8 cellular contexts compared by ENCODE assay signal in the genomic region with DNA sequence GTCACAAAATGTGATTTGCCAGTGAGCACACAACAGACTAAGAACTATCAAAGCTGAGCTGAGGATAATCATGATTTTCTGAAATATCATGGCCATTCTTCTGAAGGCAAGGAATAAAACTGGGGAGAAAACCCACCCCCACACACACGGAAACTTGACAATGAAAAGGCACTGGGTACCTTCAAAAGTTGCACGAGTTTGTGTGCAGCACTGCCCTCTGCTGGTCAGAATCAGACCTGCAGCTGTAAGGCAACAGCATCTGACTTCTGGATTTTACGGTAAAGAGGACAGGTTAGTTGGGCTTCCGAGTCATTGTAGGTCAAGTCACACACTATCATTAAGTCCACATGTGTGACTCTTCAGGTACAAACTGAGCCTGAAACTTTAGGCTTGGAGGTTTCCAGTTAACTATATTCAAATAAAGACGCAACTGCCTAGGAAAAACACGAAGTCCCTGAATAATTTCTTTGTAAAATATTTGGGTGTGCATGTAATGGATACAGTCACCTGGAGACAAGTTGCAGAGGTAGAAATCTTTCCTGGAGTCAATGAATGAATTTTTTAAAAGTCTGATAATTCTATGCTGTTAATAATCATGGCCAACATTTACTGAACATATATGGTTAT.
A peak's percentile ranks its signal among the peaks of the same experiment; 100 is the strongest.
DNase-seq lines count a peak whose midpoint lies in the region; ATAC-seq and TF ChIP-seq lines count a peak whose summit lies in the region.

No MANE protein-coding gene starts in this region.

- no TSS peak for BruUV-seq in HCT116 (replicated peaks; lab: Mats Ljungman, UMichigan)

- peak; percentile 96 for TF ChIP-seq CTCF in CD4-positive, alpha-beta T cell (IDR thresholded peaks at IDR 0.05)
- TF ChIP-seq CTCF in HCT116 (IDR thresholded peaks at IDR 0.05 in 2 of 3, conservative IDR thresholded peaks at IDR 0.05 in 1 of 3; ENCODE audit: borderline replicate concordance in 1 of 3, insufficient read depth in 1 of 3, low read depth in 2 of 3, low read length in 2 of 3) (peak; percentile 75 to 98 (median 95); a peak in 5 of 6 replicates), OCI-LY3 (IDR thresholded peaks at IDR 0.05; ENCODE audit: low read depth, low read length) (peak; percentile 87)

- H3K27me3 ChIP-seq in CD4-positive, alpha-beta T cell (ENCODE audit: control insufficient read depth, insufficient read depth, low read length) = peaks cover 3% of the 10 kb centered on the region
- no peaks in the 10 kb centered on the region for H3K27me3 ChIP-seq in HCT116 (ENCODE audit: insufficient read depth, low read length)
- peaks cover 11% of the 10 kb centered on the region; the same call in 1 of the 2 replicates for H3K27me3 ChIP-seq in OCI-LY3 (ENCODE audit: low read depth, low read length)

- H3K36me3 ChIP-seq in HCT116 (ENCODE audit: control insufficient read depth in 1 of 2, insufficient read depth in 2 of 2, low read length in 2 of 2) (no peaks in the 10 kb centered on the region), OCI-LY3 (replicated peaks; ENCODE audit: low read depth, low read length) (no peaks in the 10 kb centered on the region)

- intact Hi-C loops in CD4-positive, alpha-beta T cell (cut with DNase I, micrococcal nuclease) = loop anchor here (1.0 to 5.0 kb wide), 4 partner anchors 155 to 836 kb away; no protein-coding TSS in a partner anchor
- intact Hi-C loops in HCT116 (cut with micrococcal nuclease) = loop anchor here (1.0 to 10.0 kb wide), 4 partner anchors 155 to 963 kb away; no protein-coding TSS in a partner anchor

- no peak overlapping the region for H3K4me3 Mint-ChIP-seq in CD4-positive, alpha-beta T cell
- H3K4me3 Mint-ChIP-seq in natural killer cell treated with Interleukin-12 subunit alpha and Interleukin-12 subunit beta and Interleukin-15 and Interleukin-18, amount 100 ng/mL, for 72 hours = no peak overlapping the region
- no peak overlapping the region for H3K4me3 Mint-ChIP-seq in stimulated activated naive B cell treated with anti-CD40 and anti-IgM and Interleukin-4, amounts not matched to agents 10 μg/mL and 1 μg/mL and 100 μg/mL, for 72 hours

- H3K4me3 ChIP-seq in HCT116 (replicated peaks in 1 of 2; ENCODE audit: low read depth in 1 of 2, low read length in 2 of 2) = no peak overlapping the region
- H3K4me3 ChIP-seq in OCI-LY3 (ENCODE audit: low read length) = peak overlapping the region; percentile 54

- TF ChIP-seq RAD21 in HCT116 (IDR thresholded peaks at IDR 0.05; ENCODE audit: low read depth) = peak; percentile 89

- POLR2A ChIA-PET in CD4-positive, alpha-beta T cell (lab: Charles Lee) = no interaction called here
- POLR2A ChIA-PET in HCT116 (lab: Charles Lee) = no interaction called here

- no peaks in the 10 kb centered on the region for H3K9me2 ChIP-seq in HCT116 (ENCODE audit: insufficient read depth)

- H3K4me2 ChIP-seq in HCT116 (ENCODE audit: low read length) (peak overlapping the region; percentile 10; the same call in 1 of the 2 replicates), OCI-LY3 (ENCODE audit: low read length) (peak overlapping the region; percentile 88)

- peak overlapping the region; percentile 72 for H2AFZ ChIP-seq in HCT116 (ENCODE audit: low read depth, low read length, poor library complexity, severe bottlenecking)
- H2AFZ ChIP-seq in OCI-LY3 (ENCODE audit: low read depth, low read length) = peak overlapping the region; percentile 68

- H3K9me3 ChIP-seq in CD4-positive, alpha-beta T cell (ENCODE audit: control insufficient read depth, low read length) = no peaks in the 10 kb centered on the region
- no peaks in the 10 kb centered on the region for H3K9me3 ChIP-seq in HCT116 (ENCODE audit: control insufficient read depth in 1 of 2, insufficient read depth in 1 of 2, low read depth in 1 of 2, low read length in 2 of 2)
- H3K9me3 ChIP-seq in OCI-LY3 (ENCODE audit: insufficient read depth, low read length) = no peaks in the 10 kb centered on the region

- CTCF ChIA-PET in CD4-positive, alpha-beta T cell (lab: Charles Lee) = interaction anchor here (0.7 to 1.2 kb wide), 9 partner anchors 11 to 834 kb away, joined by 3 to 8 read pairs (median 4); no protein-coding TSS in a partner anchor
- CTCF ChIA-PET in HCT116 (lab: Charles Lee) = interaction anchor here (0.7 to 2.0 kb wide), 4 partner anchors 21 to 838 kb away, joined by 3 to 9 read pairs (median 3); no protein-coding TSS in a partner anchor

- no peak for TF ChIP-seq POLR2A in HCT116 (IDR thresholded peaks at IDR 0.05; ENCODE audit: borderline replicate concordance, extremely low read depth, insufficient read depth, insufficient read length)

- H3K9me3 Mint-ChIP-seq in CD4-positive, alpha-beta T cell = no peaks in the 10 kb centered on the region
- no peaks in the 10 kb centered on the region for H3K9me3 Mint-ChIP-seq in natural killer cell treated with Interleukin-12 subunit alpha and Interleukin-12 subunit beta and Interleukin-15 and Interleukin-18, amount 100 ng/mL, for 72 hours
- H3K9me3 Mint-ChIP-seq in stimulated activated naive B cell treated with anti-CD40 and anti-IgM and Interleukin-4, amounts not matched to agents 10 μg/mL and 1 μg/mL and 100 μg/mL, for 72 hours = no peaks in the 10 kb centered on the region

- ATAC-seq in CD4-positive, alpha-beta T cell (ENCODE audit: poor library complexity) = peak; percentile 65
- ATAC-seq in HCT116 = peak; percentile 76
- ATAC-seq in natural killer cell treated with Interleukin-12 subunit alpha and Interleukin-12 subunit beta and Interleukin-15 and Interleukin-18, amount 100 ng/mL, for 72 hours = peak; percentile 61 to 65
- peak; percentile 54 for ATAC-seq in stimulated activated naive B cell treated with anti-CD40 and anti-IgM and Interleukin-4, amounts not matched to agents 10 μg/mL and 1 μg/mL and 100 μg/mL, for 72 hours (replicated peaks)
- ATAC-seq in GM18498 (IDR thresholded peaks at IDR 0.05; ENCODE audit: unreplicated experiment) = no peak

- H3K27ac Mint-ChIP-seq in CD4-positive, alpha-beta T cell = no peak overlapping the region
- H3K27ac Mint-ChIP-seq in natural killer cell treated with Interleukin-12 subunit alpha and Interleukin-12 subunit beta and Interleukin-15 and Interleukin-18, amount 100 ng/mL, for 72 hours = no peak overlapping the region
- H3K27ac Mint-ChIP-seq in stimulated activated naive B cell treated with anti-CD40 and anti-IgM and Interleukin-4, amounts not matched to agents 10 μg/mL and 1 μg/mL and 100 μg/mL, for 72 hours = no peak overlapping the region

- no peaks in the 10 kb centered on the region for H3K36me3 Mint-ChIP-seq in CD4-positive, alpha-beta T cell (ENCODE audit: low read depth)
- H3K36me3 Mint-ChIP-seq in natural killer cell treated with Interleukin-12 subunit alpha and Interleukin-12 subunit beta and Interleukin-15 and Interleukin-18, amount 100 ng/mL, for 72 hours = no peaks in the 10 kb centered on the region
- H3K36me3 Mint-ChIP-seq in stimulated activated naive B cell treated with anti-CD40 and anti-IgM and Interleukin-4, amounts not matched to agents 10 μg/mL and 1 μg/mL and 100 μg/mL, for 72 hours = no peaks in the 10 kb centered on the region

- H3K4me1 ChIP-seq in HCT116 (ENCODE audit: control insufficient read depth in 1 of 2, insufficient read depth in 2 of 2, low read length in 2 of 2) = peaks cover 4 to 11% of the 10 kb centered on the region in 2 experiments; a peak in 3 of 4 replicates
- H3K4me1 ChIP-seq in OCI-LY3 (ENCODE audit: low read length) = 0 out of 2 replicates have a peak, but pooled peaks cover 9% of the 10 kb centered on the region

- DNase-seq in CD4-positive, alpha-beta T cell = peak; percentile 58 to 83 (median 75)
- DNase-seq in HCT116 (ENCODE audit: low read depth, low spot score) (peak; percentile 49), activated T-cell treated with anti-CD3 and anti-CD28 coated beads for 48 hours (ENCODE audit: low read depth) (peak; percentile 70), fibroblast of gingiva (ENCODE audit: low read depth) (peak; percentile 34)
- peak; percentile 80 for DNase-seq in natural killer cell treated with Interleukin-12 subunit alpha and Interleukin-12 subunit beta and Interleukin-15 and Interleukin-18, amount 100 ng/mL, for 72 hours (ENCODE audit: low spot score)
- DNase-seq in stimulated activated naive B cell treated with anti-CD40 and anti-IgM and Interleukin-4, amounts not matched to agents 10 μg/mL and 1 μg/mL and 100 μg/mL, for 72 hours = peak; percentile 42

- H4K20me1 ChIP-seq in HCT116 (ENCODE audit: insufficient read depth) = no peaks in the 10 kb centered on the region
- no peaks in the 10 kb centered on the region for H4K20me1 ChIP-seq in OCI-LY3 (ENCODE audit: insufficient read depth, low read length)

- H3K27ac ChIP-seq in CD4-positive, alpha-beta T cell (ENCODE audit: low read depth, low read length) = no peak overlapping the region
- H3K27ac ChIP-seq in HCT116 (ENCODE audit: low read depth, low read length) = no peak overlapping the region
- no peak overlapping the region for H3K27ac ChIP-seq in OCI-LY3 (ENCODE audit: low read length)

- RAD21 ChIA-PET in HCT116 (lab: Charles Lee; ENCODE audit: low non-redundant PET in 1 of 2, low total read pairs in 2 of 2, uncharacterized antibody in 2 of 2, unreplicated experiment in 2 of 2) = no interaction called here

- peaks cover 5% of the 10 kb centered on the region for H3K27me3 Mint-ChIP-seq in CD4-positive, alpha-beta T cell
- peaks cover 5 to 15% of the 10 kb centered on the region in 2 donors for H3K27me3 Mint-ChIP-seq in natural killer cell treated with Interleukin-12 subunit alpha and Interleukin-12 subunit beta and Interleukin-15 and Interleukin-18, amount 100 ng/mL, for 72 hours
- peaks cover 0 to 16% of the 10 kb centered on the region in 2 donors for H3K27me3 Mint-ChIP-seq in stimulated activated naive B cell treated with anti-CD40 and anti-IgM and Interleukin-4, amounts not matched to agents 10 μg/mL and 1 μg/mL and 100 μg/mL, for 72 hours

- no peak overlapping the region for H3K9ac ChIP-seq in HCT116 (ENCODE audit: low read length)
- H3K9ac ChIP-seq in OCI-LY3 (ENCODE audit: low read length) = no peak overlapping the region

- H3K4me1 Mint-ChIP-seq in CD4-positive, alpha-beta T cell (ENCODE audit: low read depth) = peaks cover 4% of the 10 kb centered on the region
- H3K4me1 Mint-ChIP-seq in natural killer cell treated with Interleukin-12 subunit alpha and Interleukin-12 subunit beta and Interleukin-15 and Interleukin-18, amount 100 ng/mL, for 72 hours (ENCODE audit: low read depth in 2 of 2) = no peaks in the 10 kb centered on the region
- no peaks in the 10 kb centered on the region for H3K4me1 Mint-ChIP-seq in stimulated activated naive B cell treated with anti-CD40 and anti-IgM and Interleukin-4, amounts not matched to agents 10 μg/mL and 1 μg/mL and 100 μg/mL, for 72 hours

- H3K79me2 ChIP-seq in HCT116 (ENCODE audit: insufficient read depth, low read length) = no peaks in the 10 kb centered on the region
- no peaks in the 10 kb centered on the region for H3K79me2 ChIP-seq in OCI-LY3 (ENCODE audit: low read length)

TF ChIP-seq in HCT116, 20 proteins besides CTCF, POLR2A, EP300 and RAD21 (continues in another document):
- TF ChIP-seq, protein P1, sequence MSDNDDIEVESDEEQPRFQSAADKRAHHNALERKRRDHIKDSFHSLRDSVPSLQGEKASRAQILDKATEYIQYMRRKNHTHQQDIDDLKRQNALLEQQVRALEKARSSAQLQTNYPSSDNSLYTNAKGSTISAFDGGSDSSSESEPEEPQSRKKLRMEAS (IDR thresholded peaks at IDR 0.05) = 0 out of 2 replicates have a peak, but pooled peaks have one; percentile 24
